Comparison of ENCODE assay signal across 18 cellular contexts in the genomic region with DNA sequence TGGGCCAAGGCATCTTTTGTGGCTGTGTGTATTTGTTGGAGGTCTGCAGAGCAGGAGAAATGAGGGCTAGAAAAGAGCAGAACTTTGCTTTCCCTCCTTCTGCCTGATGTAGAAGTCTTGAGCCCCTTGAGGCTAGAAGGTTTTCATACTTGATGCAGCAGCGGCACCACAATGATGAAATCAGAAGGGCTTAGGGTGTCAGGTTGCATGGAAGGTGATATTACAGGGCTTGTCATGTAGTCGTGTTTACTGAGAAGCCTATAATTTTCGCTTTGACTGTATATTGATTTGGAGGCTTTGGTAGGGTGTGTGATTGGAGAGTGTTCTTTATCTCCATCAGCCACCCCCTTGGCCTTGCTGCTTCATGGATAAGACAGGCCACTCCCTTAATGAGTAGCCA.
A peak's percentile ranks its signal among the peaks of the same experiment; 100 is the strongest.
DNase-seq lines count a peak whose midpoint lies in the region; ATAC-seq and TF ChIP-seq lines count a peak whose summit lies in the region.
"Had no signal": no experiment of that assay in that cellular context is flagged by ENCODE, and none has a peak within 500 bp of the region (broad histone marks: within the 10 kb centered on the region; RNA-seq: fewer than 3 reads in every experiment).

No MANE protein-coding gene starts in this region.

- H3K27ac Mint-ChIP-seq in activated CD4-positive, alpha-beta T cell treated with anti-CD3 and anti-CD28 coated beads for 36 hours: no peak overlapping the region
- H3K27ac Mint-ChIP-seq: activated CD8-positive, alpha-beta T cell treated with anti-CD3 and anti-CD28 coated beads for 36 hours; activated naive CD8-positive, alpha-beta T cell treated with anti-CD3 and anti-CD28 coated beads, Interleukin-2, amount 10 ng/mL, durations not matched to agents 7 days and 5 days; activated T-cell treated with anti-CD3 and anti-CD28 coated beads, Interleukin-2, amount 50 U/mL, for 72 hours; naive thymus-derived CD4-positive, alpha-beta T cell had no signal

- H3K4me1 Mint-ChIP-seq in activated CD4-positive, alpha-beta T cell treated with anti-CD3 and anti-CD28 coated beads for 36 hours: no peaks in the 10 kb centered on the region
- H3K4me1 Mint-ChIP-seq: activated naive CD8-positive, alpha-beta T cell treated with anti-CD3 and anti-CD28 coated beads, Interleukin-2, amount 10 ng/mL, durations not matched to agents 7 days and 5 days; naive thymus-derived CD4-positive, alpha-beta T cell had no signal

- TF ChIP-seq RAD21 in HCT116 (IDR thresholded peaks at IDR 0.05; ENCODE audit: low read depth): no peak

- H3K79me2 ChIP-seq in HCT116 (ENCODE audit: insufficient read depth, low read length): no peaks in the 10 kb centered on the region

- no peaks in the 10 kb centered on the region for H3K9me2 ChIP-seq in HCT116 (ENCODE audit: insufficient read depth)

- no peak overlapping the region for H3K27ac ChIP-seq in HCT116 (ENCODE audit: low read depth, low read length)
- H3K27ac ChIP-seq: cardiac muscle cell had no signal

- intact Hi-C loops in HCT116 (cut with micrococcal nuclease): no loop called here
- intact Hi-C loops in activated CD4-positive, alpha-beta T cell treated with anti-CD3 and anti-CD28 coated beads for 36 hours (cut with DNase I, micrococcal nuclease): no loop called here

- no peaks in the 10 kb centered on the region for H3K9me3 ChIP-seq in HCT116 (ENCODE audit: control insufficient read depth in 1 of 2, insufficient read depth in 1 of 2, low read depth in 1 of 2, low read length in 2 of 2)
- H3K9me3 ChIP-seq: heart left ventricle had no signal

- no peaks in the 10 kb centered on the region for H3K27me3 ChIP-seq in HCT116 (ENCODE audit: insufficient read depth, low read length)
- H3K27me3 ChIP-seq: cardiac muscle cell, heart left ventricle had no signal

- BruUV-seq in HCT116 (replicated peaks; lab: Mats Ljungman, UMichigan): no TSS peak

- H3K36me3 ChIP-seq in HCT116 (ENCODE audit: control insufficient read depth in 1 of 2, insufficient read depth in 2 of 2, low read length in 2 of 2): no peaks in the 10 kb centered on the region
- H3K36me3 ChIP-seq: cardiac muscle cell, heart left ventricle had no signal

- DNase-seq in HCT116 (ENCODE audit: low read depth, low spot score): no peak
- peak; percentile 57 to 84 (median 58) for DNase-seq in NCI-H1417 (lab: John Stamatoyannopoulos, UW)
- DNase-seq in NCI-H748 treated with DMSO at 0.1 percent for 48 hours (lab: John Stamatoyannopoulos, UW): peak; percentile 61
- peak; percentile 23 for DNase-seq in left kidney (ENCODE audit: low read depth, low spot score)
- no peak for DNase-seq in activated naive CD4-positive, alpha-beta T cell treated with Interleukin-2 at 50 U/mL for 16 hours
- DNase-seq in islet precursor cell: no peak
- no peak for DNase-seq in activated CD4-positive, alpha-beta T cell treated with anti-CD3 and anti-CD28 coated beads for 36 hours
- DNase-seq: activated CD8-positive, alpha-beta T cell treated with anti-CD3 and anti-CD28 coated beads for 36 hours; activated naive CD8-positive, alpha-beta T cell treated with anti-CD3 and anti-CD28 coated beads, Interleukin-2, amount 10 ng/mL, durations not matched to agents 7 days and 5 days; activated T-cell treated with anti-CD3 and anti-CD28 coated beads, Interleukin-2, amount 50 U/mL, for 72 hours; effector CD4-positive, alpha-beta T cell; heart left ventricle; mammary epithelial cell; naive thymus-derived CD4-positive, alpha-beta T cell; NK-92 treated with Interleukin-12 subunit alpha and Interleukin-12 subunit beta, amount 100 ng/mL, for 24 hours; Right ventricle myocardium superior had no signal

- H3K27me3 Mint-ChIP-seq in activated CD4-positive, alpha-beta T cell treated with anti-CD3 and anti-CD28 coated beads for 36 hours: peaks cover 7% of the 10 kb centered on the region

- no peaks in the 10 kb centered on the region for H4K20me1 ChIP-seq in HCT116 (ENCODE audit: insufficient read depth)

- CTCF ChIA-PET in HCT116 (lab: Charles Lee): no interaction called here
- CTCF ChIA-PET in activated CD4-positive, alpha-beta T cell treated with anti-CD3 and anti-CD28 coated beads for 36 hours (lab: Charles Lee): no interaction called here

- H3K36me3 Mint-ChIP-seq in activated CD4-positive, alpha-beta T cell treated with anti-CD3 and anti-CD28 coated beads for 36 hours (ENCODE audit: low read depth): no peaks in the 10 kb centered on the region
- H3K36me3 Mint-ChIP-seq: activated naive CD8-positive, alpha-beta T cell treated with anti-CD3 and anti-CD28 coated beads, Interleukin-2, amount 10 ng/mL, durations not matched to agents 7 days and 5 days; naive thymus-derived CD4-positive, alpha-beta T cell had no signal

- H3K9me3 Mint-ChIP-seq in activated CD4-positive, alpha-beta T cell treated with anti-CD3 and anti-CD28 coated beads for 36 hours (ENCODE audit: low read depth): no peaks in the 10 kb centered on the region
- H3K9me3 Mint-ChIP-seq: activated CD8-positive, alpha-beta T cell treated with anti-CD3 and anti-CD28 coated beads for 36 hours; activated naive CD8-positive, alpha-beta T cell treated with anti-CD3 and anti-CD28 coated beads, Interleukin-2, amount 10 ng/mL, durations not matched to agents 7 days and 5 days; activated T-cell treated with anti-CD3 and anti-CD28 coated beads, Interleukin-2, amount 50 U/mL, for 72 hours had no signal

- no peak overlapping the region for H3K9ac ChIP-seq in HCT116 (ENCODE audit: low read length)

- H3K4me2 ChIP-seq in HCT116 (ENCODE audit: low read length): no peak overlapping the region

- H2AFZ ChIP-seq in HCT116 (ENCODE audit: low read depth, low read length, poor library complexity, severe bottlenecking): no peak overlapping the region

- H3K4me1 ChIP-seq in HCT116 (ENCODE audit: control insufficient read depth in 1 of 2, insufficient read depth in 2 of 2, low read length in 2 of 2): peaks cover 9 to 11% of the 10 kb centered on the region in 2 experiments; a peak in 3 of 4 replicates

- H3K4me3 Mint-ChIP-seq in activated CD4-positive, alpha-beta T cell treated with anti-CD3 and anti-CD28 coated beads for 36 hours: no peak overlapping the region
- H3K4me3 Mint-ChIP-seq: activated CD8-positive, alpha-beta T cell treated with anti-CD3 and anti-CD28 coated beads for 36 hours; activated naive CD8-positive, alpha-beta T cell treated with anti-CD3 and anti-CD28 coated beads, Interleukin-2, amount 10 ng/mL, durations not matched to agents 7 days and 5 days; activated T-cell treated with anti-CD3 and anti-CD28 coated beads, Interleukin-2, amount 50 U/mL, for 72 hours; naive thymus-derived CD4-positive, alpha-beta T cell had no signal

- RAD21 ChIA-PET in HCT116 (lab: Charles Lee; ENCODE audit: low non-redundant PET in 1 of 2, low total read pairs in 2 of 2, uncharacterized antibody in 2 of 2, unreplicated experiment in 2 of 2): no interaction called here

- H3K4me3 ChIP-seq in HCT116 (replicated peaks in 1 of 2; ENCODE audit: low read depth in 1 of 2, low read length in 2 of 2): no peak overlapping the region
- H3K4me3 ChIP-seq: cardiac muscle cell, heart left ventricle had no signal

- no peak for TF ChIP-seq CTCF in HCT116 (IDR thresholded peaks at IDR 0.05 in 2 of 3, conservative IDR thresholded peaks at IDR 0.05 in 1 of 3; ENCODE audit: borderline replicate concordance in 1 of 3, insufficient read depth in 1 of 3, low read depth in 2 of 3, low read length in 2 of 3)

- TF ChIP-seq POLR2A in HCT116 (IDR thresholded peaks at IDR 0.05; ENCODE audit: borderline replicate concordance, extremely low read depth, insufficient read depth, insufficient read length): no peak

- ATAC-seq in HCT116: no peak
- ATAC-seq in GM18868 (IDR thresholded peaks at IDR 0.05; ENCODE audit: unreplicated experiment): no peak
- ATAC-seq in activated CD4-positive, alpha-beta T cell treated with anti-CD3 and anti-CD28 coated beads for 36 hours: no peak
- ATAC-seq: activated CD8-positive, alpha-beta T cell treated with anti-CD3 and anti-CD28 coated beads for 36 hours; activated T-cell treated with anti-CD3 and anti-CD28 coated beads, Interleukin-2, amount 50 U/mL, for 72 hours; heart left ventricle; naive thymus-derived CD4-positive, alpha-beta T cell had no signal

- POLR2A ChIA-PET in HCT116 (lab: Charles Lee): no interaction called here
- POLR2A ChIA-PET in activated CD4-positive, alpha-beta T cell treated with anti-CD3 and anti-CD28 coated beads for 36 hours (lab: Charles Lee): no interaction called here

TF ChIP-seq in HCT116, 20 proteins besides CTCF, POLR2A, EP300 and RAD21:
- TF ChIP-seq EGR1 (IDR thresholded peaks at IDR 0.05; ENCODE audit: low read depth): no peak
- TF ChIP-seq, protein P1, sequence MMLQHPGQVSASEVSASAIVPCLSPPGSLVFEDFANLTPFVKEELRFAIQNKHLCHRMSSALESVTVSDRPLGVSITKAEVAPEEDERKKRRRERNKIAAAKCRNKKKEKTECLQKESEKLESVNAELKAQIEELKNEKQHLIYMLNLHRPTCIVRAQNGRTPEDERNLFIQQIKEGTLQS (IDR thresholded peaks at IDR 0.05): 0 out of 2 replicates have a peak, but pooled peaks have one; percentile 18
TF ChIP-seq in HCT116: peak in this region for 1.

Comparison
In these comparisons a context has a peak if more than half of its experiments do, and no peak if none do; other contexts are left out.
1. DNase-seq: peak in NCI-H1417 (3 of 3), NCI-H748 treated with DMSO at 0.1 percent for 48 hours (single experiment) and left kidney (single experiment); none in HCT116 (single experiment), activated naive CD4-positive, alpha-beta T cell treated with Interleukin-2 at 50 U/mL for 16 hours (single experiment), islet precursor cell (single experiment) and activated CD4-positive, alpha-beta T cell treated with anti-CD3 and anti-CD28 coated beads for 36 hours (single experiment).